ENCODE assay signal across 1 cellular context in the genomic region with DNA sequence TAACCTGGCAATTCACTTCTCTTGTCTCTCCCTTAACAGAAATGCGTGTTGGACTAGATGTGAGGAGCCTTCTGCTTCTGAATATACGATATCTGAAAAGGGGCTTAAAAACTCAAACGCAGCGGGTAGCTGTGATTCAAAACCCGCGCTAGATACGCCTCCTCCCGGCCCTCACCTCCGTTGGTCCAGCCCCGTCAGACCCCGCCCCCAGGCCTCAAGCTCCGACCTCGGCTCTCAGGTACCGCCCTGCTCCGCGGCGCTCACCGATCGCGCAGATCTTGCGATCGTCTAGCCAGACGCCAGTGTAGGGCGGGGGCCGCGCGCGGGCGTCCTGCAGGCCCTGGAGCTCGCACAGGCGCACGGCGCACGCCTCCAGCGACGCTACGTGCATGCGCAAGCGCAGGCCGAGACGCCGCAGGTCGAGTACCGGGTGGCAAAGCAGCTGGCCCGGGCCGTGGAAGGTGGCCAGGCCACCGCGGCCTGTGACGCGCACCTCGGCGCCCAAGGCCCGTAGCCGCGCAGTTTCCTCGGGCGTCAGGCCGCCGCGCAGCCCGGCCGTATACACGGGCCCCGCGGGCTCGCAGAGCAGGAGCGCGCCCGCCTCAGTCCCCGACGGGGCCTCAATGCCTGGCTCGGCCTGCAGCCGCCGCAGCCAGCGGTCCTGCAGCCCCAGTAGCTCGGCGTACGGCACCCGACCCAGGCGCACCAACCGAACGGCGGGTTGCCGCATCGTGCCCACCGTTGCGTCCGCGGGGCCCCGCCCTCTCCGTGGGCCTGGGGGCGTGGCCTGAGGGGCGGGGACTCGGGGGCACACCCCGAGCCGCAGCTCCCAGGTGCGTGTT.
TF ChIP-seq lines count a peak whose summit lies in the region.

A gene (minus strand): TSS at position 751 of the 842 bp plus-strand sequence. CDS start 21 bp downstream, at position 730.

TF ChIP-seq in HepG2, 621 proteins besides CTCF, POLR2A, EP300 and RAD21 (continued from another document and continues in another):
- TF ChIP-seq, protein P1, sequence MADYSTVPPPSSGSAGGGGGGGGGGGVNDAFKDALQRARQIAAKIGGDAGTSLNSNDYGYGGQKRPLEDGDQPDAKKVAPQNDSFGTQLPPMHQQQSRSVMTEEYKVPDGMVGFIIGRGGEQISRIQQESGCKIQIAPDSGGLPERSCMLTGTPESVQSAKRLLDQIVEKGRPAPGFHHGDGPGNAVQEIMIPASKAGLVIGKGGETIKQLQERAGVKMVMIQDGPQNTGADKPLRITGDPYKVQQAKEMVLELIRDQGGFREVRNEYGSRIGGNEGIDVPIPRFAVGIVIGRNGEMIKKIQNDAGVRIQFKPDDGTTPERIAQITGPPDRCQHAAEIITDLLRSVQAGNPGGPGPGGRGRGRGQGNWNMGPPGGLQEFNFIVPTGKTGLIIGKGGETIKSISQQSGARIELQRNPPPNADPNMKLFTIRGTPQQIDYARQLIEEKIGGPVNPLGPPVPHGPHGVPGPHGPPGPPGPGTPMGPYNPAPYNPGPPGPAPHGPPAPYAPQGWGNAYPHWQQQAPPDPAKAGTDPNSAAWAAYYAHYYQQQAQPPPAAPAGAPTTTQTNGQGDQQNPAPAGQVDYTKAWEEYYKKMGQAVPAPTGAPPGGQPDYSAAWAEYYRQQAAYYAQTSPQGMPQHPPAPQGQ (CRISPR knock-in tag; IDR thresholded peaks at IDR 0.05; ENCODE audit: borderline replicate concordance): 0 out of 2 replicates have a peak, but pooled peaks have one; percentile 20
- TF ChIP-seq, protein P2, sequence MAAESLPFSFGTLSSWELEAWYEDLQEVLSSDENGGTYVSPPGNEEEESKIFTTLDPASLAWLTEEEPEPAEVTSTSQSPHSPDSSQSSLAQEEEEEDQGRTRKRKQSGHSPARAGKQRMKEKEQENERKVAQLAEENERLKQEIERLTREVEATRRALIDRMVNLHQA (CRISPR knock-in tag; IDR thresholded peaks at IDR 0.05): no peak
- TF ChIP-seq DNMT1 (CRISPR knock-in tag; IDR thresholded peaks at IDR 0.05): peak; percentile 97
- no peak; the same call in 1 of the 2 replicates for TF ChIP-seq ZSCAN22 (CRISPR knock-in tag; IDR thresholded peaks at IDR 0.05)
- TF ChIP-seq, protein P3, sequence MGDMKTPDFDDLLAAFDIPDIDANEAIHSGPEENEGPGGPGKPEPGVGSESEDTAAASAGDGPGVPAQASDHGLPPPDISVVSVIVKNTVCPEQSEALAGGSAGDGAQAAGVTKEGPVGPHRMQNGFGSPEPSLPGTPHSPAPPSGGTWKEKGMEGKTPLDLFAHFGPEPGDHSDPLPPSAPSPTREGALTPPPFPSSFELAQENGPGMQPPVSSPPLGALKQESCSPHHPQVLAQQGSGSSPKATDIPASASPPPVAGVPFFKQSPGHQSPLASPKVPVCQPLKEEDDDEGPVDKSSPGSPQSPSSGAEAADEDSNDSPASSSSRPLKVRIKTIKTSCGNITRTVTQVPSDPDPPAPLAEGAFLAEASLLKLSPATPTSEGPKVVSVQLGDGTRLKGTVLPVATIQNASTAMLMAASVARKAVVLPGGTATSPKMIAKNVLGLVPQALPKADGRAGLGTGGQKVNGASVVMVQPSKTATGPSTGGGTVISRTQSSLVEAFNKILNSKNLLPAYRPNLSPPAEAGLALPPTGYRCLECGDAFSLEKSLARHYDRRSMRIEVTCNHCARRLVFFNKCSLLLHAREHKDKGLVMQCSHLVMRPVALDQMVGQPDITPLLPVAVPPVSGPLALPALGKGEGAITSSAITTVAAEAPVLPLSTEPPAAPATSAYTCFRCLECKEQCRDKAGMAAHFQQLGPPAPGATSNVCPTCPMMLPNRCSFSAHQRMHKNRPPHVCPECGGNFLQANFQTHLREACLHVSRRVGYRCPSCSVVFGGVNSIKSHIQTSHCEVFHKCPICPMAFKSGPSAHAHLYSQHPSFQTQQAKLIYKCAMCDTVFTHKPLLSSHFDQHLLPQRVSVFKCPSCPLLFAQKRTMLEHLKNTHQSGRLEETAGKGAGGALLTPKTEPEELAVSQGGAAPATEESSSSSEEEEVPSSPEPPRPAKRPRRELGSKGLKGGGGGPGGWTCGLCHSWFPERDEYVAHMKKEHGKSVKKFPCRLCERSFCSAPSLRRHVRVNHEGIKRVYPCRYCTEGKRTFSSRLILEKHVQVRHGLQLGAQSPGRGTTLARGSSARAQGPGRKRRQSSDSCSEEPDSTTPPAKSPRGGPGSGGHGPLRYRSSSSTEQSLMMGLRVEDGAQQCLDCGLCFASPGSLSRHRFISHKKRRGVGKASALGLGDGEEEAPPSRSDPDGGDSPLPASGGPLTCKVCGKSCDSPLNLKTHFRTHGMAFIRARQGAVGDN (CRISPR knock-in tag; IDR thresholded peaks at IDR 0.05): peak; percentile 98
- TF ChIP-seq GATA4 (IDR thresholded peaks at IDR 0.05; ENCODE audit: borderline replicate concordance, low read depth): 0 out of 2 replicates have a peak, but pooled peaks have one; percentile 27
- peak; percentile 78 for TF ChIP-seq ZNF546 (CRISPR knock-in tag; conservative IDR thresholded peaks at IDR 0.05)
- TF ChIP-seq ZNF225 (CRISPR knock-in tag; IDR thresholded peaks at IDR 0.05): peak; percentile 98
- TF ChIP-seq MAFF (IDR thresholded peaks at IDR 0.05; ENCODE audit: low read depth, low read length): no peak
- TF ChIP-seq, protein P4, sequence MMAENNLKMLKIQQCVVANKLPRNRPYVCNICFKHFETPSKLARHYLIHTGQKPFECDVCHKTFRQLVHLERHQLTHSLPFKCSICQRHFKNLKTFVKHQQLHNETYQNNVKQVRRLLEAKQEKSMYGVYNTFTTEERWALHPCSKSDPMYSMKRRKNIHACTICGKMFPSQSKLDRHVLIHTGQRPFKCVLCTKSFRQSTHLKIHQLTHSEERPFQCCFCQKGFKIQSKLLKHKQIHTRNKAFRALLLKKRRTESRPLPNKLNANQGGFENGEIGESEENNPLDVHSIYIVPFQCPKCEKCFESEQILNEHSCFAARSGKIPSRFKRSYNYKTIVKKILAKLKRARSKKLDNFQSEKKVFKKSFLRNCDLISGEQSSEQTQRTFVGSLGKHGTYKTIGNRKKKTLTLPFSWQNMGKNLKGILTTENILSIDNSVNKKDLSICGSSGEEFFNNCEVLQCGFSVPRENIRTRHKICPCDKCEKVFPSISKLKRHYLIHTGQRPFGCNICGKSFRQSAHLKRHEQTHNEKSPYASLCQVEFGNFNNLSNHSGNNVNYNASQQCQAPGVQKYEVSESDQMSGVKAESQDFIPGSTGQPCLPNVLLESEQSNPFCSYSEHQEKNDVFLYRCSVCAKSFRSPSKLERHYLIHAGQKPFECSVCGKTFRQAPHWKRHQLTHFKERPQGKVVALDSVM (CRISPR knock-in tag; IDR thresholded peaks at IDR 0.05): no peak
- TF ChIP-seq, protein P5, sequence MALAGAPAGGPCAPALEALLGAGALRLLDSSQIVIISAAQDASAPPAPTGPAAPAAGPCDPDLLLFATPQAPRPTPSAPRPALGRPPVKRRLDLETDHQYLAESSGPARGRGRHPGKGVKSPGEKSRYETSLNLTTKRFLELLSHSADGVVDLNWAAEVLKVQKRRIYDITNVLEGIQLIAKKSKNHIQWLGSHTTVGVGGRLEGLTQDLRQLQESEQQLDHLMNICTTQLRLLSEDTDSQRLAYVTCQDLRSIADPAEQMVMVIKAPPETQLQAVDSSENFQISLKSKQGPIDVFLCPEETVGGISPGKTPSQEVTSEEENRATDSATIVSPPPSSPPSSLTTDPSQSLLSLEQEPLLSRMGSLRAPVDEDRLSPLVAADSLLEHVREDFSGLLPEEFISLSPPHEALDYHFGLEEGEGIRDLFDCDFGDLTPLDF (CRISPR knock-in tag; IDR thresholded peaks at IDR 0.05): no peak
- TF ChIP-seq KAT7 (CRISPR knock-in tag; IDR thresholded peaks at IDR 0.05; ENCODE audit: borderline replicate concordance): no peak; the same call in 1 of the 2 replicates
- TF ChIP-seq ONECUT2 (CRISPR knock-in tag; IDR thresholded peaks at IDR 0.05): no peak
- TF ChIP-seq, protein P6, sequence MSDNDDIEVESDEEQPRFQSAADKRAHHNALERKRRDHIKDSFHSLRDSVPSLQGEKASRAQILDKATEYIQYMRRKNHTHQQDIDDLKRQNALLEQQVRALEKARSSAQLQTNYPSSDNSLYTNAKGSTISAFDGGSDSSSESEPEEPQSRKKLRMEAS (IDR thresholded peaks at IDR 0.05): peak; percentile 90
- TF ChIP-seq ZFP1 (CRISPR knock-in tag; IDR thresholded peaks at IDR 0.05): no peak
- TF ChIP-seq, protein P7, sequence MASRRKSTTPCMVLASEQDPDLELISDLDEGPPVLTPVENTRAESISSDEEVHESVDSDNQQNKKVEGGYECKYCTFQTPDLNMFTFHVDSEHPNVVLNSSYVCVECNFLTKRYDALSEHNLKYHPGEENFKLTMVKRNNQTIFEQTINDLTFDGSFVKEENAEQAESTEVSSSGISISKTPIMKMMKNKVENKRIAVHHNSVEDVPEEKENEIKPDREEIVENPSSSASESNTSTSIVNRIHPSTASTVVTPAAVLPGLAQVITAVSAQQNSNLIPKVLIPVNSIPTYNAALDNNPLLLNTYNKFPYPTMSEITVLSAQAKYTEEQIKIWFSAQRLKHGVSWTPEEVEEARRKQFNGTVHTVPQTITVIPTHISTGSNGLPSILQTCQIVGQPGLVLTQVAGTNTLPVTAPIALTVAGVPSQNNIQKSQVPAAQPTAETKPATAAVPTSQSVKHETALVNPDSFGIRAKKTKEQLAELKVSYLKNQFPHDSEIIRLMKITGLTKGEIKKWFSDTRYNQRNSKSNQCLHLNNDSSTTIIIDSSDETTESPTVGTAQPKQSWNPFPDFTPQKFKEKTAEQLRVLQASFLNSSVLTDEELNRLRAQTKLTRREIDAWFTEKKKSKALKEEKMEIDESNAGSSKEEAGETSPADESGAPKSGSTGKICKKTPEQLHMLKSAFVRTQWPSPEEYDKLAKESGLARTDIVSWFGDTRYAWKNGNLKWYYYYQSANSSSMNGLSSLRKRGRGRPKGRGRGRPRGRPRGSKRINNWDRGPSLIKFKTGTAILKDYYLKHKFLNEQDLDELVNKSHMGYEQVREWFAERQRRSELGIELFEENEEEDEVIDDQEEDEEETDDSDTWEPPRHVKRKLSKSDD (CRISPR knock-in tag; IDR thresholded peaks at IDR 0.05; ENCODE audit: low read depth): peak; percentile 85
- TF ChIP-seq ZNF850 (CRISPR knock-in tag; conservative IDR thresholded peaks at IDR 0.05): no peak
- TF ChIP-seq, protein P8, sequence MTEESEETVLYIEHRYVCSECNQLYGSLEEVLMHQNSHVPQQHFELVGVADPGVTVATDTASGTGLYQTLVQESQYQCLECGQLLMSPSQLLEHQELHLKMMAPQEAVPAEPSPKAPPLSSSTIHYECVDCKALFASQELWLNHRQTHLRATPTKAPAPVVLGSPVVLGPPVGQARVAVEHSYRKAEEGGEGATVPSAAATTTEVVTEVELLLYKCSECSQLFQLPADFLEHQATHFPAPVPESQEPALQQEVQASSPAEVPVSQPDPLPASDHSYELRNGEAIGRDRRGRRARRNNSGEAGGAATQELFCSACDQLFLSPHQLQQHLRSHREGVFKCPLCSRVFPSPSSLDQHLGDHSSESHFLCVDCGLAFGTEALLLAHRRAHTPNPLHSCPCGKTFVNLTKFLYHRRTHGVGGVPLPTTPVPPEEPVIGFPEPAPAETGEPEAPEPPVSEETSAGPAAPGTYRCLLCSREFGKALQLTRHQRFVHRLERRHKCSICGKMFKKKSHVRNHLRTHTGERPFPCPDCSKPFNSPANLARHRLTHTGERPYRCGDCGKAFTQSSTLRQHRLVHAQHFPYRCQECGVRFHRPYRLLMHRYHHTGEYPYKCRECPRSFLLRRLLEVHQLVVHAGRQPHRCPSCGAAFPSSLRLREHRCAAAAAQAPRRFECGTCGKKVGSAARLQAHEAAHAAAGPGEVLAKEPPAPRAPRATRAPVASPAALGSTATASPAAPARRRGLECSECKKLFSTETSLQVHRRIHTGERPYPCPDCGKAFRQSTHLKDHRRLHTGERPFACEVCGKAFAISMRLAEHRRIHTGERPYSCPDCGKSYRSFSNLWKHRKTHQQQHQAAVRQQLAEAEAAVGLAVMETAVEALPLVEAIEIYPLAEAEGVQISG (CRISPR knock-in tag; IDR thresholded peaks at IDR 0.05): peak; percentile 69
- TF ChIP-seq ZNF670 (CRISPR knock-in tag; IDR thresholded peaks at IDR 0.05; ENCODE audit: borderline replicate concordance): no peak
- TF ChIP-seq, protein P9, sequence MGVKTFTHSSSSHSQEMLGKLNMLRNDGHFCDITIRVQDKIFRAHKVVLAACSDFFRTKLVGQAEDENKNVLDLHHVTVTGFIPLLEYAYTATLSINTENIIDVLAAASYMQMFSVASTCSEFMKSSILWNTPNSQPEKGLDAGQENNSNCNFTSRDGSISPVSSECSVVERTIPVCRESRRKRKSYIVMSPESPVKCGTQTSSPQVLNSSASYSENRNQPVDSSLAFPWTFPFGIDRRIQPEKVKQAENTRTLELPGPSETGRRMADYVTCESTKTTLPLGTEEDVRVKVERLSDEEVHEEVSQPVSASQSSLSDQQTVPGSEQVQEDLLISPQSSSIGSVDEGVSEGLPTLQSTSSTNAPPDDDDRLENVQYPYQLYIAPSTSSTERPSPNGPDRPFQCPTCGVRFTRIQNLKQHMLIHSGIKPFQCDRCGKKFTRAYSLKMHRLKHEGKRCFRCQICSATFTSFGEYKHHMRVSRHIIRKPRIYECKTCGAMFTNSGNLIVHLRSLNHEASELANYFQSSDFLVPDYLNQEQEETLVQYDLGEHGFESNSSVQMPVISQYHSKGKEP (CRISPR knock-in tag; IDR thresholded peaks at IDR 0.05): peak; percentile 68; the same call in 1 of the 2 replicates
- TF ChIP-seq, protein P10, sequence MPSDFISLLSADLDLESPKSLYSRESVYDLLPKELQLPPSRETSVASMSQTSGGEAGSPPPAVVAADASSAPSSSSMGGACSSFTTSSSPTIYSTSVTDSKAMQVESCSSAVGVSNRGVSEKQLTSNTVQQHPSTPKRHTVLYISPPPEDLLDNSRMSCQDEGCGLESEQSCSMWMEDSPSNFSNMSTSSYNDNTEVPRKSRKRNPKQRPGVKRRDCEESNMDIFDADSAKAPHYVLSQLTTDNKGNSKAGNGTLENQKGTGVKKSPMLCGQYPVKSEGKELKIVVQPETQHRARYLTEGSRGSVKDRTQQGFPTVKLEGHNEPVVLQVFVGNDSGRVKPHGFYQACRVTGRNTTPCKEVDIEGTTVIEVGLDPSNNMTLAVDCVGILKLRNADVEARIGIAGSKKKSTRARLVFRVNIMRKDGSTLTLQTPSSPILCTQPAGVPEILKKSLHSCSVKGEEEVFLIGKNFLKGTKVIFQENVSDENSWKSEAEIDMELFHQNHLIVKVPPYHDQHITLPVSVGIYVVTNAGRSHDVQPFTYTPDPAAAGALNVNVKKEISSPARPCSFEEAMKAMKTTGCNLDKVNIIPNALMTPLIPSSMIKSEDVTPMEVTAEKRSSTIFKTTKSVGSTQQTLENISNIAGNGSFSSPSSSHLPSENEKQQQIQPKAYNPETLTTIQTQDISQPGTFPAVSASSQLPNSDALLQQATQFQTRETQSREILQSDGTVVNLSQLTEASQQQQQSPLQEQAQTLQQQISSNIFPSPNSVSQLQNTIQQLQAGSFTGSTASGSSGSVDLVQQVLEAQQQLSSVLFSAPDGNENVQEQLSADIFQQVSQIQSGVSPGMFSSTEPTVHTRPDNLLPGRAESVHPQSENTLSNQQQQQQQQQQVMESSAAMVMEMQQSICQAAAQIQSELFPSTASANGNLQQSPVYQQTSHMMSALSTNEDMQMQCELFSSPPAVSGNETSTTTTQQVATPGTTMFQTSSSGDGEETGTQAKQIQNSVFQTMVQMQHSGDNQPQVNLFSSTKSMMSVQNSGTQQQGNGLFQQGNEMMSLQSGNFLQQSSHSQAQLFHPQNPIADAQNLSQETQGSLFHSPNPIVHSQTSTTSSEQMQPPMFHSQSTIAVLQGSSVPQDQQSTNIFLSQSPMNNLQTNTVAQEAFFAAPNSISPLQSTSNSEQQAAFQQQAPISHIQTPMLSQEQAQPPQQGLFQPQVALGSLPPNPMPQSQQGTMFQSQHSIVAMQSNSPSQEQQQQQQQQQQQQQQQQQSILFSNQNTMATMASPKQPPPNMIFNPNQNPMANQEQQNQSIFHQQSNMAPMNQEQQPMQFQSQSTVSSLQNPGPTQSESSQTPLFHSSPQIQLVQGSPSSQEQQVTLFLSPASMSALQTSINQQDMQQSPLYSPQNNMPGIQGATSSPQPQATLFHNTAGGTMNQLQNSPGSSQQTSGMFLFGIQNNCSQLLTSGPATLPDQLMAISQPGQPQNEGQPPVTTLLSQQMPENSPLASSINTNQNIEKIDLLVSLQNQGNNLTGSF (CRISPR knock-in tag; IDR thresholded peaks at IDR 0.05): 0 out of 2 replicates have a peak, but pooled peaks have one; percentile 51
- TF ChIP-seq ZNF746 (CRISPR knock-in tag; IDR thresholded peaks at IDR 0.05): no peak
- peak; percentile 80 for TF ChIP-seq REPIN1 (CRISPR knock-in tag; IDR thresholded peaks at IDR 0.05; ENCODE audit: borderline replicate concordance, low read depth)
- peak; percentile 93 for TF ChIP-seq SPEN (CRISPR knock-in tag; IDR thresholded peaks at IDR 0.05; ENCODE audit: low read depth)
